21 cellular contexts compared by ENCODE assay signal in genomic region chr16:79351927-79352326, GRCh38.
DNase-seq lines count a peak whose midpoint lies in the region; ATAC-seq, FAIRE-seq and TF ChIP-seq lines count a peak whose summit lies in the region.
"Had no signal": no experiment of that assay in that cellular context is flagged by ENCODE, and none has a peak within 500 bp of the region (broad histone marks: within the 10 kb centered on the region; RNA-seq: fewer than 3 reads in every experiment).

No MANE protein-coding gene starts in this region.

- TF ChIP-seq CTCF in coronary artery (IDR thresholded peaks at IDR 0.05) (no peak), H1 (IDR thresholded peaks at IDR 0.05; ENCODE audit: control extremely low read depth in 1 of 3, insufficient read depth in 1 of 3, low read depth in 1 of 3, low read length in 3 of 3) (no peak), psoas muscle (IDR thresholded peaks at IDR 0.05) (no peak), MM.1S (IDR thresholded peaks at IDR 0.05; ENCODE audit: low read length) (no peak), chondrocyte (IDR thresholded peaks at IDR 0.05) (no peak)

- H3K4me2 ChIP-seq in H1 (ENCODE audit: insufficient read depth in 1 of 2, low read depth in 2 of 2, low read length in 2 of 2) (no peak overlapping the region), MM.1S (ENCODE audit: low read depth, low read length) (no peak overlapping the region)

- H4K91ac ChIP-seq in H1 (replicated peaks; ENCODE audit: insufficient read length, low read length) = no peak overlapping the region

- H3K18ac ChIP-seq in H1 (ENCODE audit: extremely low read depth, low read length) = no peak overlapping the region

- H2AFZ ChIP-seq in H1 (ENCODE audit: low read length) (no peak overlapping the region), MM.1S (ENCODE audit: low read length) (no peak overlapping the region)

- H3K27ac Mint-ChIP-seq in chondrocyte (ENCODE audit: unreplicated experiment) = no peak overlapping the region
- H3K27ac Mint-ChIP-seq: CD4-positive, alpha-beta T cell; CD8-positive, alpha-beta T cell had no signal

- H3K9me3 ChIP-seq in H1 (ENCODE audit: insufficient read depth in 2 of 2, low read depth in 1 of 2, low read length in 1 of 2) (no peaks in the 10 kb centered on the region), psoas muscle (no peaks in the 10 kb centered on the region), MM.1S (replicated peaks; ENCODE audit: insufficient read depth, low read length) (no peaks in the 10 kb centered on the region)
- H3K9me3 ChIP-seq: BLaER1 treated with 17β-estradiol and CSF1 and Interleukin-3, amounts not matched to agents 10 nM and 100 nM; Caco-2 had no signal

- H3K4me1 ChIP-seq in H1 (replicated peaks in 1 of 4; ENCODE audit: control insufficient read depth in 3 of 4, insufficient read depth in 4 of 4, low read length in 3 of 4) (peaks cover 5 to 20% (median 10%) of the 10 kb centered on the region in 4 experiments), psoas muscle (peaks cover 11% of the 10 kb centered on the region), MM.1S (ENCODE audit: low read length) (no peaks in the 10 kb centered on the region)
- H3K4me1 ChIP-seq: Caco-2 had no signal

- DNase-seq in coronary artery (ENCODE audit: low spot score) = peak; percentile 24
- DNase-seq in H1 (ENCODE audit: low read depth in 1 of 2, low spot score in 2 of 2) = no peak
- DNase-seq in psoas muscle = no peak
- DNase-seq in MM.1S = no peak
- DNase-seq in NCI-H1105 (lab: John Stamatoyannopoulos, UW) = no peak
- DNase-seq in chondrocyte (ENCODE audit: low spot score) = no peak
- DNase-seq: 8988T; ACHN; Caco-2; Calu3; CD4-positive, alpha-beta T cell; CD8-positive, alpha-beta T cell; DMS79 treated with DMSO at 0.1 percent for 48 hours; GF-D8 had no signal

- TF ChIP-seq POLR2A in H1 (IDR thresholded peaks at IDR 0.05; ENCODE audit: control extremely low read depth in 1 of 2, low read depth in 2 of 2, low read length in 2 of 2) = no peak

- WGBS in H1 (ENCODE audit: extremely low coverage in 1 of 2, insufficient coverage in 1 of 2, insufficient read length in 1 of 2, insufficient replicate concordance in 2 of 2, low coverage in 1 of 2, low lambda C conversion rate in 2 of 2, missing lambda C conversion rate in 1 of 2), 2 experiments = 91% methylated on average over 7 of the region's 7 CpGs; no CpG with 5 or more reads in 1 of the 2 experiments
- 38 to 69% (median 56%) methylated on average over 7 of the region's 7 CpGs for WGBS in psoas muscle, 3 donors

- no peak overlapping the region for H2BK5ac ChIP-seq in H1 (ENCODE audit: low read depth, low read length)

- no peak overlapping the region for H3K23ac ChIP-seq in H1 (ENCODE audit: insufficient read length)

- no peak overlapping the region for H2BK12ac ChIP-seq in H1 (ENCODE audit: low read depth, low read length)

- H3K56ac ChIP-seq in H1 (replicated peaks; ENCODE audit: insufficient read length, low read depth, low read length) = no peak overlapping the region

- H3K9ac ChIP-seq in H1 (replicated peaks in 1 of 4; ENCODE audit: extremely low read depth in 1 of 4, low read depth in 3 of 4, low read length in 3 of 4) = no peak overlapping the region
- no peak overlapping the region for H3K9ac ChIP-seq in MM.1S (ENCODE audit: low read length)
- H3K9ac ChIP-seq: BLaER1 treated with 17β-estradiol and CSF1 and Interleukin-3, amounts not matched to agents 10 nM and 100 nM had no signal

- no peak for TF ChIP-seq RAD21 in H1 (IDR thresholded peaks at IDR 0.05 in 1 of 2, conservative IDR thresholded peaks at IDR 0.05 in 1 of 2; ENCODE audit: low read depth in 2 of 2, low read length in 2 of 2)

- no peak overlapping the region for H3K14ac ChIP-seq in H1 (ENCODE audit: insufficient read length)

- H3K4me1 Mint-ChIP-seq in chondrocyte (ENCODE audit: low read depth) = no peaks in the 10 kb centered on the region

- peaks cover 9% of the 10 kb centered on the region for H3K27me3 Mint-ChIP-seq in chondrocyte (ENCODE audit: low read depth)
- H3K27me3 Mint-ChIP-seq: CD4-positive, alpha-beta T cell had no signal

- no peak overlapping the region for H2BK20ac ChIP-seq in H1 (ENCODE audit: low read length)

- POLR2A ChIA-PET in H1 (lab: Charles Lee; ENCODE audit: partially characterized antibody) = no interaction called here

- no peaks in the 10 kb centered on the region for H3K23me2 ChIP-seq in H1 (ENCODE audit: low read depth, low read length)

- H4K20me1 ChIP-seq in H1 (replicated peaks in 1 of 2; ENCODE audit: control insufficient read depth in 1 of 2, insufficient read depth in 2 of 2, low read length in 2 of 2) = peaks cover 0 to 2% of the 10 kb centered on the region in 2 experiments
- H4K20me1 ChIP-seq in MM.1S (ENCODE audit: insufficient read depth, low read length) = no peaks in the 10 kb centered on the region
- H4K20me1 ChIP-seq: BLaER1 treated with 17β-estradiol and CSF1 and Interleukin-3, amounts not matched to agents 10 nM and 100 nM had no signal

- no peak for TF ChIP-seq EP300 in H1 (IDR thresholded peaks at IDR 0.05; ENCODE audit: borderline replicate concordance in 1 of 2, low read depth in 2 of 2, low read length in 2 of 2)

- no peaks in the 10 kb centered on the region for H3K36me3 Mint-ChIP-seq in chondrocyte (ENCODE audit: low read depth)
- H3K36me3 Mint-ChIP-seq: CD8-positive, alpha-beta T cell had no signal

- H4K5ac ChIP-seq in H1 (ENCODE audit: insufficient read length, low read depth, low read length) = no peak overlapping the region

- no peak for FAIRE-seq in H1 (lab: Jason Lieb, UNC)
- FAIRE-seq: A204.1, D721Med, G401.6, GM12891, GM19239 had no signal

- H3K79me1 ChIP-seq in H1 (ENCODE audit: low read depth, low read length) = no peaks in the 10 kb centered on the region

- H2BK120ac ChIP-seq in H1 (replicated peaks; ENCODE audit: low read depth, low read length) = no peak overlapping the region

- H3K79me2 ChIP-seq in H1 (ENCODE audit: control insufficient read depth in 1 of 2, insufficient read depth in 2 of 2, low read length in 2 of 2) (no peaks in the 10 kb centered on the region), MM.1S (ENCODE audit: low read length) (no peaks in the 10 kb centered on the region)

- peak in 3 of 4 donors; percentile 56 to 90 (median 84) for ATAC-seq in psoas muscle
- ATAC-seq: CD8-positive, alpha-beta T cell had no signal

- H2BK15ac ChIP-seq in H1 (ENCODE audit: low read length) = peak overlapping the region; percentile 61; the same call in 1 of the 2 replicates

- no peak overlapping the region for H3K4ac ChIP-seq in H1 (replicated peaks; ENCODE audit: insufficient read length, low read depth, low read length)

- H2AK5ac ChIP-seq in H1 (ENCODE audit: low read depth, low read length) = no peak overlapping the region

- H3K9me3 Mint-ChIP-seq in chondrocyte (ENCODE audit: low read depth) = no peaks in the 10 kb centered on the region
- H3K9me3 Mint-ChIP-seq: CD4-positive, alpha-beta T cell; CD8-positive, alpha-beta T cell had no signal

- H3K27ac ChIP-seq in coronary artery = no peak overlapping the region
- no peak overlapping the region for H3K27ac ChIP-seq in H1 (ENCODE audit: low read depth, low read length)
- peak overlapping the region; percentile 61 for H3K27ac ChIP-seq in psoas muscle
- no peak overlapping the region for H3K27ac ChIP-seq in MM.1S (ENCODE audit: low read length)
- H3K27ac ChIP-seq: BLaER1 treated with 17β-estradiol and CSF1 and Interleukin-3, amounts not matched to agents 10 nM and 100 nM; C4-2B had no signal

- CTCF ChIA-PET in H1 (lab: Charles Lee; ENCODE audit: partially characterized antibody) = interaction anchor here (0.9 to 1.7 kb wide), 2 partner anchors 12 to 18 kb away, joined by 3 to 12 read pairs; no protein-coding TSS in a partner anchor

- H3K27me3 ChIP-seq in H1 (replicated peaks in 1 of 4; ENCODE audit: control insufficient read depth in 3 of 4, extremely low read depth in 1 of 4, insufficient read depth in 3 of 4, low read length in 3 of 4) (no peaks in the 10 kb centered on the region), psoas muscle (ENCODE audit: insufficient read depth in 3 of 3, low read length in 2 of 3) (no peaks in the 10 kb centered on the region), MM.1S (replicated peaks; ENCODE audit: insufficient read depth, low read length) (no peaks in the 10 kb centered on the region)
- H3K27me3 ChIP-seq: BLaER1 treated with 17β-estradiol and CSF1 and Interleukin-3, amounts not matched to agents 10 nM and 100 nM had no signal

- no peaks in the 10 kb centered on the region for H3F3A ChIP-seq in MM.1S (ENCODE audit: insufficient read depth, low read length)

- H4K8ac ChIP-seq in H1 (ENCODE audit: extremely low read depth, insufficient read depth, low read length) = no peak overlapping the region

- H3K4me3 Mint-ChIP-seq in chondrocyte (ENCODE audit: unreplicated experiment) = no peak overlapping the region
- H3K4me3 Mint-ChIP-seq: CD4-positive, alpha-beta T cell; CD8-positive, alpha-beta T cell had no signal

- no peak overlapping the region for H3K4me3 ChIP-seq in coronary artery
- no peak overlapping the region for H3K4me3 ChIP-seq in H1 (ENCODE audit: extremely low read depth in 1 of 4, insufficient read depth in 2 of 4, low read depth in 3 of 4, low read length in 4 of 4)
- H3K4me3 ChIP-seq in psoas muscle = no peak overlapping the region
- H3K4me3 ChIP-seq in MM.1S (ENCODE audit: low read length) = no peak overlapping the region
- H3K4me3 ChIP-seq: BLaER1 treated with 17β-estradiol and CSF1 and Interleukin-3, amounts not matched to agents 10 nM and 100 nM had no signal

- no peaks in the 10 kb centered on the region for H3K9me2 ChIP-seq in MM.1S (replicated peaks; ENCODE audit: insufficient read depth, low read length)

- H3K36me3 ChIP-seq in H1 (ENCODE audit: control insufficient read depth in 2 of 4, insufficient read depth in 4 of 4, low read length in 3 of 4) = no peaks in the 10 kb centered on the region
- H3K36me3 ChIP-seq in psoas muscle (ENCODE audit: insufficient read depth in 1 of 2, low read depth in 1 of 2) = no peaks in the 10 kb centered on the region
- H3K36me3 ChIP-seq in MM.1S (replicated peaks; ENCODE audit: insufficient read depth, low read length) = no peaks in the 10 kb centered on the region
- H3K36me3 ChIP-seq: BLaER1 treated with 17β-estradiol and CSF1 and Interleukin-3, amounts not matched to agents 10 nM and 100 nM had no signal

- intact Hi-C loops in psoas muscle (cut with DNase I) = no loop called here

TF ChIP-seq in H1, 55 proteins besides CTCF, POLR2A, EP300 and RAD21 (continues in another document):
- no peak for TF ChIP-seq ZNF274 (IDR thresholded peaks at IDR 0.05; ENCODE audit: borderline replicate concordance, extremely low read depth, low read length)
- TF ChIP-seq TBP (IDR thresholded peaks at IDR 0.05; ENCODE audit: low read depth, low read length) = no peak
